In the genomic region with DNA sequence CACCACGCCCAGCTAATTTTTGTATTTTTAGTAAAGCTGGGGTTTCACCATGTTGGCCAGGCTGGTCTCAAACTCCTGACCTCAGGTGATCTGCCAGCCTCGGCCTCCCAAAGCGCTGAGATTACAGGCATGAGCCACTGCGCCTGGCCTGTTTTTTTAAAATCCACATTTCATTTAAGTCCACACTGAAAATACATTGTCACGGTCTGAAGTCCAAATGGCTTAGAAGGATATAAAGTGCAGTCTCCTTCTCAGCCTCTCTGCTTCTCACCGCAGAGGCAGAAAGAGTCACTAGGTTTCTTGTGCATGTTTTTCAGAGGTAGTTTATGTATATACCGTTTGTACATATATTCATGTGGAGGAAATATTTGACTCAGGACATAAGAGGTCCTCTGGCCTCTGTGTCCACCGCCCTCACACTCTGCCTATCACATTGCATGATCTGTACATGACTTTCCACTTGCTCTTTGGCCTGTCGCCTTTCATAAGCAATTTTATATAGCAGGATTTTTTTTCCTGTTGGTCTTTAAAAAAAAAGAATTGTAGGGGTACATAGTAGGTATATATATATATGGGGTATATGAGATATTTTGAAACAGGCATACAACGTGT, we compare ENCODE assay signal across 30 cellular contexts. TPM values are rescaled to one million over a fixed set of nuclear protein-coding genes. Genes with fewer than 3 reads are reported as not detected.
"Had no signal": no experiment of that assay in that cellular context is flagged by ENCODE, and none has a peak within 500 bp of the region (broad histone marks: within the 10 kb centered on the region; RNA-seq: fewer than 3 reads in every experiment).

No MANE protein-coding gene starts in this region.

- H3K9ac ChIP-seq: KMS-11 had no signal

- H3K27ac ChIP-seq: ascending aorta, cardiac muscle cell, KMS-11, PC-9, VCaP had no signal

- H3K36me3 ChIP-seq: ascending aorta, cardiac muscle cell had no signal

- H3K4me3 ChIP-seq: ascending aorta, cardiac muscle cell, PC-9 had no signal

- H3K27me3 ChIP-seq: ascending aorta, cardiac muscle cell had no signal

- H3K9me3 ChIP-seq: ascending aorta had no signal

- DNase-seq: activated CD4-positive, alpha-beta T cell treated with anti-CD3 and anti-CD28 coated beads, Interleukin-2, amount 10 ng/mL, durations not matched to agents 24 days and 14 days; activated CD4-positive, alpha-beta T cell treated with anti-CD3 and anti-CD28 coated beads, Interleukin-2, amount 50 U/mL, for 4 hours; activated CD8-positive, alpha-beta T cell treated with anti-CD3 and anti-CD28 coated beads for 36 hours; activated effector memory CD4-positive, alpha-beta T cell treated with anti-CD3 and anti-CD28 coated beads, Interleukin-2, amount 50 U/mL, for 16 hours; activated naive CD4-positive, alpha-beta T cell; activated naive CD8-positive, alpha-beta T cell treated with anti-CD3 and anti-CD28 coated beads, Interleukin-2, amount 10 ng/mL, durations not matched to agents 7 days and 5 days; activated T-cell treated with anti-CD3 and anti-CD28 coated beads, Interleukin-2, amount 50 U/mL, for 1 hour; activated T-cell treated with anti-CD3 and anti-CD28 coated beads, Interleukin-2, amount 50 U/mL, for 72 hours; amygdala; MM.1S; MV-4-11; NCI-H1092; NCI-H1436 treated with DMSO at 0.1 percent for 48 hours; NCI-H1694 treated with DMSO at 0.1 percent for 48 hours; NCI-H2029; NCI-H345; NCI-H524 treated with DMSO at 0.1 percent for 48 hours; PC-9; Right ventricle myocardium superior; T-helper 1 cell; T-helper 2 cell; T-helper 9 cell had no signal

- H3K4me2 ChIP-seq: KMS-11, PC-9 had no signal

- H2AFZ ChIP-seq: PC-9 had no signal

RNA-seq across cellular contexts. Expression of gene BLNK, which starts 42.9 kb away (rescaled TPM):
- total RNA-seq: activated CD4-positive, alpha-beta T cell treated with anti-CD3 and anti-CD28 coated beads, Interleukin-2, amount 10 ng/mL, durations not matched to agents 24 days and 14 days; activated CD8-positive, alpha-beta memory T cell treated with anti-CD3 and anti-CD28 coated beads for 36 hours; activated T-helper 17 cell treated with anti-CD3 and anti-CD28 coated beads, Interleukin-2, amount 50 U/mL, for 72 hours; ascending aorta; cardiac muscle cell; LHCN-M2; NCI-H460 had no signal
